Comparison of ENCODE assay signal across 10 cellular contexts in genomic region chr6:163459536-163459935, GRCh38. TPM values are rescaled to one million over a fixed set of nuclear protein-coding genes. Genes with fewer than 3 reads are reported as not detected.
DNase-seq lines count a peak whose midpoint lies in the region; ATAC-seq and TF ChIP-seq lines count a peak whose summit lies in the region.
"Had no signal": no experiment of that assay in that cellular context is flagged by ENCODE, and none has a peak within 500 bp of the region (broad histone marks: within the 10 kb centered on the region; RNA-seq: fewer than 3 reads in every experiment).

No MANE protein-coding gene starts in this region.

- POLR2A ChIA-PET in OCI-LY7 (lab: Charles Lee) (no interaction called here), PC-3 (lab: Charles Lee; ENCODE audit: unreplicated experiment) (no interaction called here)

- H3K4me3 Mint-ChIP-seq in CD4-positive, CD25-positive, alpha-beta regulatory T cell, result peak overlapping the region; percentile 53 to 93 (median 84)
- peak overlapping the region in 6 of 8 donors; percentile 25 to 96 (median 73) for H3K4me3 Mint-ChIP-seq in naive B cell

- H3K9me3 ChIP-seq in CD4-positive, CD25-positive, alpha-beta regulatory T cell (ENCODE audit: control insufficient read depth in 2 of 2, low read length in 2 of 2), result no peaks in the 10 kb centered on the region
- H3K9me3 ChIP-seq in OCI-LY7 (ENCODE audit: low read length) (no peaks in the 10 kb centered on the region), PC-3 (ENCODE audit: low read length) (no peaks in the 10 kb centered on the region)

- H3K9ac ChIP-seq in PC-3 (ENCODE audit: low read length), result no peak overlapping the region

- H4K20me1 ChIP-seq in OCI-LY7 (ENCODE audit: insufficient read depth, low read length) (peaks cover under 1% of the 10 kb centered on the region; the same call in 1 of the 2 replicates), PC-3 (ENCODE audit: low read length) (peaks cover 41% of the 10 kb centered on the region)

- intact Hi-C loops in OCI-LY7 (cut with micrococcal nuclease; ENCODE audit: unreplicated experiment) (no loop called here), PC-3 (cut with micrococcal nuclease) (no loop called here)

- H3K4me1 Mint-ChIP-seq in CD4-positive, CD25-positive, alpha-beta regulatory T cell, result peaks cover 45 to 80% (median 64%) of the 10 kb centered on the region in 4 donors
- peaks cover 42 to 72% (median 60%) of the 10 kb centered on the region in 3 donors for H3K4me1 Mint-ChIP-seq in naive B cell

- peak overlapping the region; percentile 95 for H3K4me3 ChIP-seq in CD4-positive, CD25-positive, alpha-beta regulatory T cell (ENCODE audit: low read depth, low read length)
- H3K4me3 ChIP-seq in astrocyte of the spinal cord (ENCODE audit: low read depth, low read length) (no peak overlapping the region), OCI-LY7 (ENCODE audit: low read depth, low read length, poor library complexity, severe bottlenecking) (no peak overlapping the region), PC-3 (ENCODE audit: low read length) (no peak overlapping the region)

- in situ Hi-C loops in astrocyte of the spinal cord (cut with HindIII; ENCODE audit: low sequenced_read_pairs), result no loop called here

- no peaks in the 10 kb centered on the region for H3F3A ChIP-seq in PC-3 (ENCODE audit: low read length, unreplicated experiment)

- peaks cover 4% of the 10 kb centered on the region for H3K36me3 ChIP-seq in CD4-positive, CD25-positive, alpha-beta regulatory T cell (ENCODE audit: control insufficient read depth, insufficient read depth, low read length)
- H3K36me3 ChIP-seq in OCI-LY7 (ENCODE audit: insufficient read depth, low read length) (peaks cover 8% of the 10 kb centered on the region; the same call in 1 of the 2 replicates), PC-3 (ENCODE audit: low read depth, low read length) (peaks cover 4% of the 10 kb centered on the region; the same call in 1 of the 2 replicates)

- no peaks in the 10 kb centered on the region for H3K27me3 Mint-ChIP-seq in CD4-positive, CD25-positive, alpha-beta regulatory T cell
- no peaks in the 10 kb centered on the region for H3K27me3 Mint-ChIP-seq in naive B cell

- TF ChIP-seq CTCF in astrocyte of the spinal cord (IDR thresholded peaks at IDR 0.05; ENCODE audit: low read depth, low read length) (no peak), OCI-LY7 (conservative IDR thresholded peaks at IDR 0.05; ENCODE audit: low read length) (no peak), PC-3 (conservative IDR thresholded peaks at IDR 0.05; ENCODE audit: low read depth, low read length) (no peak), omental fat pad (IDR thresholded peaks at IDR 0.05) (no peak)

- ATAC-seq in CD4-positive, CD25-positive, alpha-beta regulatory T cell (ENCODE audit: low read depth in 2 of 2), result no peak
- ATAC-seq in naive B cell (ENCODE audit: low read depth in 2 of 2) (no peak), PC-3 (no peak), omental fat pad (ENCODE audit: low FRiP score) (no peak)
- ATAC-seq: Right ventricle myocardium inferior had no signal

- peak in 1 of 3 donors; percentile 39 for DNase-seq in CD4-positive, CD25-positive, alpha-beta regulatory T cell
- DNase-seq in H4 (ENCODE audit: low spot score) (peak; percentile 3), astrocyte of the spinal cord (ENCODE audit: low read depth, low spot score) (peak; percentile 55), naive B cell (no peak), OCI-LY7 (ENCODE audit: low spot score) (no peak), PC-3 (no peak), omental fat pad (ENCODE audit: low spot score) (no peak)
- no peak for DNase-seq in NK-92 treated with Interleukin-12 subunit alpha and Interleukin-12 subunit beta, amount 100 ng/mL, for 24 hours (lab: John Stamatoyannopoulos, UW)
- DNase-seq: NCI-H2107 had no signal

- peaks cover 11% of the 10 kb centered on the region for H3K36me3 Mint-ChIP-seq in CD4-positive, CD25-positive, alpha-beta regulatory T cell
- H3K36me3 Mint-ChIP-seq in naive B cell, result peaks cover 0 to 23% of the 10 kb centered on the region in 2 donors

- no peak overlapping the region for H3K4me2 ChIP-seq in OCI-LY7 (ENCODE audit: low read length)
- no peak overlapping the region for H3K4me2 ChIP-seq in PC-3 (ENCODE audit: low read length)

- H3K4me1 ChIP-seq in CD4-positive, CD25-positive, alpha-beta regulatory T cell (ENCODE audit: control insufficient read depth, insufficient read depth, low read length, poor library complexity, severe bottlenecking), result peaks cover 48% of the 10 kb centered on the region
- H3K4me1 ChIP-seq in OCI-LY7 (ENCODE audit: insufficient read depth, low read length, poor library complexity, severe bottlenecking) (no peaks in the 10 kb centered on the region), PC-3 (ENCODE audit: insufficient read depth, low read length) (no peaks in the 10 kb centered on the region)

- peak overlapping the region; percentile 96 to 99 (median 99) for H3K27ac Mint-ChIP-seq in CD4-positive, CD25-positive, alpha-beta regulatory T cell
- peak overlapping the region in 5 of 6 donors; percentile 91 to 97 (median 96) for H3K27ac Mint-ChIP-seq in naive B cell

- H3K27me3 ChIP-seq in CD4-positive, CD25-positive, alpha-beta regulatory T cell (ENCODE audit: control insufficient read depth, insufficient read depth, low read length), result no peaks in the 10 kb centered on the region
- no peaks in the 10 kb centered on the region for H3K27me3 ChIP-seq in PC-3 (ENCODE audit: low read length)

- CTCF ChIA-PET in OCI-LY7 (lab: Charles Lee; ENCODE audit: unreplicated experiment), result no interaction called here
- CTCF ChIA-PET in PC-3 (lab: Charles Lee), result no interaction called here

- H3K27ac ChIP-seq in CD4-positive, CD25-positive, alpha-beta regulatory T cell (ENCODE audit: insufficient read depth, low read length, poor library complexity, severe bottlenecking), result peak overlapping the region; percentile 92
- H3K27ac ChIP-seq in OCI-LY7 (ENCODE audit: low read depth, low read length, poor library complexity, severe bottlenecking), result no peak overlapping the region
- H3K27ac ChIP-seq in PC-3 (ENCODE audit: low read length), result no peak overlapping the region

- H3K9me3 Mint-ChIP-seq in CD4-positive, CD25-positive, alpha-beta regulatory T cell, result no peaks in the 10 kb centered on the region
- no peaks in the 10 kb centered on the region for H3K9me3 Mint-ChIP-seq in naive B cell

- H3K79me2 ChIP-seq in OCI-LY7 (ENCODE audit: insufficient read depth, low read depth, low read length), result peaks cover 4% of the 10 kb centered on the region; the same call in 1 of the 2 replicates
- peaks cover 100% of the 10 kb centered on the region for H3K79me2 ChIP-seq in PC-3 (ENCODE audit: low read length)

- BruUV-seq in OCI-LY7 (replicated peaks; lab: Mats Ljungman, UMichigan) (no TSS peak), PC-3 (replicated peaks; lab: Mats Ljungman, UMichigan) (no TSS peak)

- H3K9me2 ChIP-seq in OCI-LY7 (ENCODE audit: insufficient read depth, low read length), result no peaks in the 10 kb centered on the region
- no peaks in the 10 kb centered on the region for H3K9me2 ChIP-seq in PC-3 (replicated peaks; ENCODE audit: low read length)

- no peak overlapping the region for H2AFZ ChIP-seq in OCI-LY7 (ENCODE audit: low read length)
- no peak overlapping the region for H2AFZ ChIP-seq in PC-3 (ENCODE audit: low read length)

RNA-seq across cellular contexts. Expression of gene QKI, which starts 45.0 kb away (rescaled TPM):
- 89.7 TPM for total RNA-seq in CD4-positive, CD25-positive, alpha-beta regulatory T cell
- polyA plus RNA-seq in CD4-positive, CD25-positive, alpha-beta regulatory T cell, result 10 to 100 TPM; 10.0 to 22.2 (median 13.7) TPM
- total RNA-seq in H4 (2014; rRNA removed; shearing (Covaris generic)), result 33.6 and 59.4 TPM in 2 replicates
- 10 to 100 TPM; 20.4 to 67.9 (median 26.6) TPM for polyA plus RNA-seq in naive B cell (ENCODE audit: low read depth in 6 of 6)
- 54.4 and 55.4 TPM in 2 replicates for total RNA-seq in OCI-LY7 (2014; rRNA removed; shearing (Covaris generic))
- total RNA-seq in OCI-LY7 (2022) (72.7 and 74.5 TPM in 2 replicates), PC-3 (2014; rRNA removed) (64.3 and 87.7 TPM in 2 replicates), omental fat pad (100 to 1,000 TPM; 229 to 300 (median 263) TPM)

Comparison
In these comparisons a context has a peak if more than half of its experiments do, and no peak if none do; other contexts are left out.
1. DNase-seq: peak in H4 (single experiment) and astrocyte of the spinal cord (single experiment); none in naive B cell (single experiment), OCI-LY7 (single experiment), NK-92 treated with Interleukin-12 subunit alpha and Interleukin-12 subunit beta, amount 100 ng/mL, for 24 hours (single experiment), PC-3 (single experiment) and omental fat pad (single experiment).